In genomic region chr15:101453123-101454120, GRCh38 we compare ENCODE assay signal across 1 cellular context.
TF ChIP-seq lines count a peak whose summit lies in the region.

No MANE protein-coding gene starts in this region.

TF ChIP-seq in HepG2, 621 proteins besides CTCF, POLR2A, EP300 and RAD21 (continued from another document and continues in another):
- TF ChIP-seq ZNF773 (CRISPR knock-in tag; IDR thresholded peaks at IDR 0.05; ENCODE audit: borderline replicate concordance): no peak
- no peak for TF ChIP-seq ZNF124 (CRISPR knock-in tag; IDR thresholded peaks at IDR 0.05)
- no peak for TF ChIP-seq PRDM15 (CRISPR knock-in tag; IDR thresholded peaks at IDR 0.05)
- no peak for TF ChIP-seq ZNF782 (CRISPR knock-in tag; IDR thresholded peaks at IDR 0.05; ENCODE audit: borderline replicate concordance)
- TF ChIP-seq SAP130 (CRISPR knock-in tag; IDR thresholded peaks at IDR 0.05; ENCODE audit: low read depth): peak; percentile 82
- TF ChIP-seq FOXK2 (IDR thresholded peaks at IDR 0.05): no peak
- TF ChIP-seq ZNF616 (CRISPR knock-in tag; IDR thresholded peaks at IDR 0.05; ENCODE audit: low read depth): no peak
- no peak for TF ChIP-seq CREBL2 (CRISPR knock-in tag; IDR thresholded peaks at IDR 0.05; ENCODE audit: borderline replicate concordance)
- no peak for TF ChIP-seq ZNF777 (CRISPR knock-in tag; IDR thresholded peaks at IDR 0.05)
- TF ChIP-seq JUND (CRISPR knock-in tag; IDR thresholded peaks at IDR 0.05): no peak
- no peak for TF ChIP-seq E2F5 (CRISPR knock-in tag; conservative IDR thresholded peaks at IDR 0.05)
- TF ChIP-seq ZSCAN31 (CRISPR knock-in tag; IDR thresholded peaks at IDR 0.05; ENCODE audit: low read depth): no peak
- TF ChIP-seq ZNF274 (CRISPR knock-in tag; IDR thresholded peaks at IDR 0.05): 0 out of 2 replicates have a peak, but pooled peaks have one; percentile 18
- TF ChIP-seq KAT7 (CRISPR knock-in tag; IDR thresholded peaks at IDR 0.05; ENCODE audit: borderline replicate concordance): peak; percentile 44; the same call in 1 of the 2 replicates
- no peak for TF ChIP-seq NKX3-1 (CRISPR knock-in tag; IDR thresholded peaks at IDR 0.05)
- TF ChIP-seq ZNF234 (CRISPR knock-in tag; conservative IDR thresholded peaks at IDR 0.05): no peak
- TF ChIP-seq ZNF282 (IDR thresholded peaks at IDR 0.05; ENCODE audit: partially characterized antibody): no peak
- peak; percentile 42; the same call in 1 of the 2 replicates for TF ChIP-seq ZBTB7B (CRISPR knock-in tag; IDR thresholded peaks at IDR 0.05)
- TF ChIP-seq PREB (CRISPR knock-in tag; IDR thresholded peaks at IDR 0.05): no peak
- TF ChIP-seq ZNF180 (CRISPR knock-in tag; IDR thresholded peaks at IDR 0.05; ENCODE audit: borderline replicate concordance, low read depth): no peak
- no peak for TF ChIP-seq ZBTB2 (CRISPR knock-in tag; IDR thresholded peaks at IDR 0.05; ENCODE audit: low read depth)
- no peak for TF ChIP-seq FOXM1 (CRISPR knock-in tag; IDR thresholded peaks at IDR 0.05)
- no peak for TF ChIP-seq CHCHD3 (CRISPR knock-in tag; IDR thresholded peaks at IDR 0.05)
- TF ChIP-seq NPAS2 (CRISPR knock-in tag; IDR thresholded peaks at IDR 0.05; ENCODE audit: borderline replicate concordance): no peak
- TF ChIP-seq ZNF296 (CRISPR knock-in tag; conservative IDR thresholded peaks at IDR 0.05): no peak
- TF ChIP-seq NFKB2 (CRISPR knock-in tag; IDR thresholded peaks at IDR 0.05; ENCODE audit: borderline replicate concordance): no peak
- no peak for TF ChIP-seq PHF5A (CRISPR knock-in tag; IDR thresholded peaks at IDR 0.05; ENCODE audit: low read depth, unreplicated experiment)
- no peak for TF ChIP-seq RFX3 (CRISPR knock-in tag; IDR thresholded peaks at IDR 0.05)
- TF ChIP-seq MXD1 (CRISPR knock-in tag; IDR thresholded peaks at IDR 0.05): no peak
- no peak; the same call in 1 of the 2 replicates for TF ChIP-seq ZHX1 (CRISPR knock-in tag; IDR thresholded peaks at IDR 0.05; ENCODE audit: low read depth)
- no peak for TF ChIP-seq CEBPB (IDR thresholded peaks at IDR 0.05; ENCODE audit: borderline replicate concordance, low read depth, low read length)
- no peak for TF ChIP-seq ZNF574 (CRISPR knock-in tag; IDR thresholded peaks at IDR 0.05)
- TF ChIP-seq ZNF609 (CRISPR knock-in tag; IDR thresholded peaks at IDR 0.05; ENCODE audit: borderline replicate concordance): peak; percentile 43; the same call in 1 of the 2 replicates
- no peak for TF ChIP-seq ZNF280B (CRISPR knock-in tag; IDR thresholded peaks at IDR 0.05; ENCODE audit: borderline replicate concordance)
- no peak for TF ChIP-seq POLR2AphosphoS2 (IDR thresholded peaks at IDR 0.05; ENCODE audit: low read depth, low read length)
- no peak for TF ChIP-seq SIN3B (IDR thresholded peaks at IDR 0.05; ENCODE audit: low read length)
- TF ChIP-seq POGZ (CRISPR knock-in tag; IDR thresholded peaks at IDR 0.05): no peak
- TF ChIP-seq ZNF225 (CRISPR knock-in tag; IDR thresholded peaks at IDR 0.05): no peak
- TF ChIP-seq PAX8 (CRISPR knock-in tag; IDR thresholded peaks at IDR 0.05; ENCODE audit: borderline replicate concordance): no peak
- TF ChIP-seq ZNF510 (CRISPR knock-in tag; IDR thresholded peaks at IDR 0.05; ENCODE audit: low read depth): no peak
- no peak for TF ChIP-seq MEF2D (CRISPR knock-in tag; IDR thresholded peaks at IDR 0.05)
- no peak for TF ChIP-seq FOXA1 (IDR thresholded peaks at IDR 0.05)
- peak; percentile 52 for TF ChIP-seq FOXA1 (CRISPR knock-in tag; IDR thresholded peaks at IDR 0.05)
